In genomic region chrX:38850807-38851533, GRCh38 we compare ENCODE assay signal across 22 cellular contexts.
"Had no signal": no experiment of that assay in that cellular context is flagged by ENCODE, and none has a peak within 500 bp of the region (broad histone marks: within the 10 kb centered on the region; RNA-seq: fewer than 3 reads in every experiment).

No MANE protein-coding gene starts in this region.

- H3K9me3 ChIP-seq: esophagus muscularis mucosa, tibial nerve had no signal

- H3K36me3 ChIP-seq: esophagus muscularis mucosa, tibial nerve had no signal

- H3K27ac ChIP-seq: esophagus muscularis mucosa, foreskin keratinocyte, hepatocyte, tibial nerve had no signal

- H3K4me1 ChIP-seq: esophagus muscularis mucosa, foreskin keratinocyte, tibial nerve had no signal

- H3K27me3 ChIP-seq: esophagus muscularis mucosa, foreskin keratinocyte, hepatocyte, tibial nerve had no signal

- ATAC-seq: activated CD8-positive, alpha-beta memory T cell treated with anti-CD3 and anti-CD28 coated beads, Interleukin-2, amount 10 ng/mL, durations not matched to agents 7 days and 5 days; activated CD8-positive, alpha-beta T cell treated with anti-CD3 and anti-CD28 coated beads, Interleukin-2, amount 10 ng/mL, durations not matched to agents 7 days and 5 days; activated naive CD8-positive, alpha-beta T cell treated with anti-CD3 and anti-CD28 coated beads, Interleukin-2, amount 50 U/mL, for 24 hours; foreskin keratinocyte; naive thymus-derived CD8-positive, alpha-beta T cell; sciatic nerve; stimulated activated memory B cell treated with anti-CD40 and anti-IgM and Interleukin-4, amounts not matched to agents 10 μg/mL and 1 μg/mL and 100 μg/mL, for 72 hours; stimulated activated naive CD8-positive, alpha-beta T cell treated with anti-CD3 and anti-CD28 coated beads, Interleukin-15, amount 100 ng/mL, for 72 hours had no signal

- H3K4me3 ChIP-seq: esophagus muscularis mucosa, hepatocyte, tibial nerve had no signal

- DNase-seq: activated B cell treated with CpG ODN at 0.5 μM for 24 hours; activated CD4-positive, alpha-beta T cell treated with anti-CD3 and anti-CD28 coated beads, Interleukin-2, amount 50 U/mL, for 1 hour; activated CD8-positive, alpha-beta memory T cell treated with anti-CD3 and anti-CD28 coated beads, Interleukin-2, amount 10 ng/mL, durations not matched to agents 7 days and 5 days; activated CD8-positive, alpha-beta T cell treated with anti-CD3 and anti-CD28 coated beads, Interleukin-2, amount 10 ng/mL, durations not matched to agents 7 days and 5 days; activated naive CD8-positive, alpha-beta T cell treated with anti-CD3 and anti-CD28 coated beads, Interleukin-2, amount 50 U/mL, for 24 hours; activated T-cell treated with anti-CD3 and anti-CD28 coated beads, Interleukin-2, amount 50 U/mL, for 48 hours; amygdala; endodermal cell; foreskin keratinocyte; left cardiac atrium; naive thymus-derived CD8-positive, alpha-beta T cell; small intestine; stimulated activated CD4-positive, alpha-beta T cell treated with anti-CD3 and anti-CD28 coated beads, Interleukin-4, amount 100 ng/mL, for 4 hours; stimulated activated CD8-positive, alpha-beta memory T cell treated with anti-CD3 and anti-CD28 coated beads, Interleukin-4, amount 100 ng/mL, for 48 hours; stimulated activated naive CD8-positive, alpha-beta T cell treated with anti-CD3 and anti-CD28 coated beads, Interleukin-15, amount 100 ng/mL, for 72 hours; substantia nigra; T-helper 1 cell had no signal
